ENCODE assay signal across 1 cellular context in the genomic region with DNA sequence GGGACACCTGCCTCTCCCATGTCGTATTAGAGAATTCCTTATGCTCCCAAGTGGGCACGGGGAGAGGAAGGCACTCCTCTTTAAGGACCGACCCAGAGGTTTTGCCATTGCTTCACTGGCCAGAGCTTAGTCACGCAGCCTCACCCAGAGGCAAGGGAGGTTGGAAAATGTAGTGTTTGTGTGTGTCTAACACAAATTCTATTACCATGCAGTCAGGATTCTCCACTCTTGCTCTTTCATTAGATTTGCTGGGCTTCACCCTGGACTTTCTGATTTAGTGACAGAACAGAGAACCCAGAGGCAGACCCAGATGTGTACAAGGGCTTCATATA.
TF ChIP-seq lines count a peak whose summit lies in the region.

No MANE protein-coding gene starts in this region.

TF ChIP-seq in HepG2, 621 proteins besides CTCF, POLR2A, EP300 and RAD21:
- no peak for TF ChIP-seq PITX1 (CRISPR knock-in tag; IDR thresholded peaks at IDR 0.05)
- no peak for TF ChIP-seq RCOR2 (CRISPR knock-in tag; IDR thresholded peaks at IDR 0.05)
- TF ChIP-seq ZNF629 (CRISPR knock-in tag; conservative IDR thresholded peaks at IDR 0.05): no peak
- TF ChIP-seq, protein P1, sequence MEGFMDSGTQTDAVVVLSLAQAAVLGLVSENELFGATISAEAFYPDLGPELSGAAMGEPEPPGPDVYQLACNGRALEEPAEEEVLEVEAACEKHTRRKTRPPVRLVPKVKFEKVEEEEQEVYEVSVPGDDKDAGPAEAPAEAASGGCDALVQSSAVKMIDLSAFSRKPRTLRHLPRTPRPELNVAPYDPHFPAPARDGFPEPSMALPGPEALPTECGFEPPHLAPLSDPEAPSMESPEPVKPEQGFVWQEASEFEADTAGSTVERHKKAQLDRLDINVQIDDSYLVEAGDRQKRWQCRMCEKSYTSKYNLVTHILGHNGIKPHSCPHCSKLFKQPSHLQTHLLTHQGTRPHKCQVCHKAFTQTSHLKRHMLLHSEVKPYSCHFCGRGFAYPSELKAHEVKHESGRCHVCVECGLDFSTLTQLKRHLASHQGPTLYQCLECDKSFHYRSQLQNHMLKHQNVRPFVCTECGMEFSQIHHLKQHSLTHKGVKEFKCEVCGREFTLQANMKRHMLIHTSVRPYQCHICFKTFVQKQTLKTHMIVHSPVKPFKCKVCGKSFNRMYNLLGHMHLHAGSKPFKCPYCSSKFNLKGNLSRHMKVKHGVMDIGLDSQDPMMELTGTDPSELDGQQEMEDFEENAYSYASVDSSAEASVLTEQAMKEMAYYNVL (CRISPR knock-in tag; IDR thresholded peaks at IDR 0.05; ENCODE audit: borderline replicate concordance): no peak
- TF ChIP-seq, protein P2, sequence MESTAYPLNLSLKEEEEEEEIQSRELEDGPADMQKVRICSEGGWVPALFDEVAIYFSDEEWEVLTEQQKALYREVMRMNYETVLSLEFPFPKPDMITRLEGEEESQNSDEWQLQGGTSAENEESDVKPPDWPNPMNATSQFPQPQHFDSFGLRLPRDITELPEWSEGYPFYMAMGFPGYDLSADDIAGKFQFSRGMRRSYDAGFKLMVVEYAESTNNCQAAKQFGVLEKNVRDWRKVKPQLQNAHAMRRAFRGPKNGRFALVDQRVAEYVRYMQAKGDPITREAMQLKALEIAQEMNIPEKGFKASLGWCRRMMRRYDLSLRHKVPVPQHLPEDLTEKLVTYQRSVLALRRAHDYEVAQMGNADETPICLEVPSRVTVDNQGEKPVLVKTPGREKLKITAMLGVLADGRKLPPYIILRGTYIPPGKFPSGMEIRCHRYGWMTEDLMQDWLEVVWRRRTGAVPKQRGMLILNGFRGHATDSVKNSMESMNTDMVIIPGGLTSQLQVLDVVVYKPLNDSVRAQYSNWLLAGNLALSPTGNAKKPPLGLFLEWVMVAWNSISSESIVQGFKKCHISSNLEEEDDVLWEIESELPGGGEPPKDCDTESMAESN (CRISPR knock-in tag; conservative IDR thresholded peaks at IDR 0.05): no peak
- no peak for TF ChIP-seq ZNF326 (CRISPR knock-in tag; IDR thresholded peaks at IDR 0.05; ENCODE audit: borderline replicate concordance)
